Comparison of ENCODE assay signal across 1 cellular context in genomic region chr19:35545001-35545854, GRCh38.
TF ChIP-seq lines count a peak whose summit lies in the region.

Gene TMEM147 (plus strand): TSS chr19:35545626. CDS start chr19:35545740, 114 bp downstream.

TF ChIP-seq in A549, 52 proteins besides CTCF, POLR2A, EP300 and RAD21 (continued from another document):
- TF ChIP-seq USF2 (IDR thresholded peaks at IDR 0.05) = peak; percentile 79
- no peak for TF ChIP-seq HOXA7 (CRISPR knock-in tag; IDR thresholded peaks at IDR 0.05)
- TF ChIP-seq HDAC2 (IDR thresholded peaks at IDR 0.05) = no peak
- TF ChIP-seq JUN (IDR thresholded peaks at IDR 0.05) = peak; percentile 91 to 97
- no peak for TF ChIP-seq CBX8 (IDR thresholded peaks at IDR 0.05)
- TF ChIP-seq HOXB13 (CRISPR knock-in tag; IDR thresholded peaks at IDR 0.05; ENCODE audit: low read depth) = 0 out of 2 replicates have a peak, but pooled peaks have one; percentile 21
- peak; percentile 94 for TF ChIP-seq PHF8 (IDR thresholded peaks at IDR 0.05; ENCODE audit: borderline replicate concordance, low read depth)
- TF ChIP-seq HEYL (CRISPR knock-in tag; IDR thresholded peaks at IDR 0.05) = no peak
- TF ChIP-seq SREBF2 (IDR thresholded peaks at IDR 0.05) = no peak
- TF ChIP-seq E2F6 (IDR thresholded peaks at IDR 0.05; ENCODE audit: borderline replicate concordance, low read depth) = peak; percentile 68
- TF ChIP-seq FOSL2 (IDR thresholded peaks at IDR 0.05) = no peak
- peak; percentile 54; the same call in 1 of the 2 replicates for TF ChIP-seq FOSL2 (CRISPR knock-in tag; IDR thresholded peaks at IDR 0.05)
- no peak for TF ChIP-seq POLR2AphosphoS2 (conservative IDR thresholded peaks at IDR 0.05; ENCODE audit: low read length)
- TF ChIP-seq ZSCAN20 (CRISPR knock-in tag; IDR thresholded peaks at IDR 0.05) = no peak
- TF ChIP-seq RNF2 (IDR thresholded peaks at IDR 0.05; ENCODE audit: borderline replicate concordance, low read depth) = no peak
- TF ChIP-seq FOSB (CRISPR knock-in tag; IDR thresholded peaks at IDR 0.05) = no peak
- TF ChIP-seq ESRRA (IDR thresholded peaks at IDR 0.05; ENCODE audit: borderline replicate concordance, low read length) = peak; percentile 5; the same call in 1 of the 2 replicates
- TF ChIP-seq PBX3 (IDR thresholded peaks at IDR 0.05) = peak; percentile 44; the same call in 1 of the 2 replicates
- TF ChIP-seq HES2 (IDR thresholded peaks at IDR 0.05) = no peak
- no peak for TF ChIP-seq ZC3H11A (IDR thresholded peaks at IDR 0.05)
- TF ChIP-seq RFX5 (IDR thresholded peaks at IDR 0.05) = peak; percentile 86
- no peak for TF ChIP-seq JUNB (IDR thresholded peaks at IDR 0.05)
